18 cellular contexts compared by ENCODE assay signal in genomic region chr1:11156441-11156840, GRCh38. TPM values are rescaled to one million over a fixed set of nuclear protein-coding genes. Genes with fewer than 3 reads are reported as not detected.
DNase-seq lines count a peak whose midpoint lies in the region; ATAC-seq and TF ChIP-seq lines count a peak whose summit lies in the region.
"Had no signal": no experiment of that assay in that cellular context is flagged by ENCODE, and none has a peak within 500 bp of the region (broad histone marks: within the 10 kb centered on the region; RNA-seq: fewer than 3 reads in every experiment).

No MANE protein-coding gene starts in this region.

- TF ChIP-seq CTCF in Caco-2 (IDR thresholded peaks at IDR 0.05; ENCODE audit: insufficient read depth in 1 of 2, low read depth in 1 of 2, low read length in 1 of 2, severe bottlenecking in 1 of 2, unreplicated experiment in 1 of 2) (no peak), ascending aorta (IDR thresholded peaks at IDR 0.05) (no peak), coronary artery (IDR thresholded peaks at IDR 0.05) (no peak)

- peak overlapping the region; percentile 62 to 63 for H3K27ac ChIP-seq in ascending aorta
- H3K27ac ChIP-seq in coronary artery = no peak overlapping the region
- H3K27ac ChIP-seq: SJCRH30 had no signal

- DNase-seq in Caco-2 = no peak
- peak; percentile 64 for DNase-seq in NCI-H2029 (lab: John Stamatoyannopoulos, UW)
- DNase-seq in ascending aorta (ENCODE audit: low spot score in 2 of 2) = no peak
- peak; percentile 19 to 46 for DNase-seq in lung microvascular endothelial cell (ENCODE audit: low read depth in 2 of 2)
- DNase-seq in stimulated activated CD4-positive, alpha-beta T cell treated with anti-CD3 and anti-CD28 coated beads, Interleukin-4, amount 100 ng/mL, for 24 hours = no peak
- no peak for DNase-seq in DMS 273 (lab: John Stamatoyannopoulos, UW; ENCODE audit: unreplicated experiment)
- no peak for DNase-seq in coronary artery (ENCODE audit: low spot score)
- DNase-seq: activated effector memory CD4-positive, alpha-beta T cell treated with Interleukin-2 at 50 U/mL for 16 hours; AML-193; DMS79; effector CD8-positive, alpha-beta T cell; GM23248; NCI-H1436 treated with DMSO at 0.1 percent for 48 hours; NCI-H446 treated with DMSO at 0.1 percent for 48 hours; SJCRH30; substantia nigra; T1000 had no signal

- H3K27ac Mint-ChIP-seq in Caco-2 (ENCODE audit: unreplicated experiment) = peak overlapping the region; percentile 55

- POLR2A ChIA-PET in Caco-2 (lab: Charles Lee) = no interaction called here

- H3K9me3 ChIP-seq in Caco-2 (no peaks in the 10 kb centered on the region), ascending aorta (no peaks in the 10 kb centered on the region)
- H3K9me3 ChIP-seq: SJCRH30 had no signal

- H3K4me1 ChIP-seq in Caco-2 (no peaks in the 10 kb centered on the region), ascending aorta (peaks cover 3 to 11% of the 10 kb centered on the region in 2 donors)

- no peaks in the 10 kb centered on the region; the same call in 1 of the 2 replicates for H3K36me3 ChIP-seq in Caco-2 (ENCODE audit: control insufficient read depth, insufficient read depth, low read length)
- peaks cover 15 to 36% of the 10 kb centered on the region in 2 donors for H3K36me3 ChIP-seq in ascending aorta

- no peak overlapping the region for H3K4me3 ChIP-seq in Caco-2 (ENCODE audit: low read depth, low read length)
- no peak overlapping the region for H3K4me3 ChIP-seq in ascending aorta
- no peak overlapping the region for H3K4me3 ChIP-seq in coronary artery
- H3K4me3 ChIP-seq: GM23248, SJCRH30 had no signal

- H3K27me3 ChIP-seq in Caco-2 (replicated peaks; ENCODE audit: control insufficient read depth, insufficient read depth, low read length) = no peaks in the 10 kb centered on the region
- no peaks in the 10 kb centered on the region for H3K27me3 ChIP-seq in ascending aorta
- H3K27me3 ChIP-seq: SJCRH30 had no signal

- no peaks in the 10 kb centered on the region for H3K9me3 Mint-ChIP-seq in Caco-2 (ENCODE audit: unreplicated experiment)

- H3K4me1 Mint-ChIP-seq in Caco-2 (ENCODE audit: low read depth, unreplicated experiment) = peaks cover 5% of the 10 kb centered on the region

- no peak for ATAC-seq in activated CD4-positive, CD25-positive, alpha-beta regulatory T cell treated with anti-CD3 and anti-CD28 coated beads, Interleukin-2, amount 50 U/mL, for 24 hours

- H3K27me3 Mint-ChIP-seq in Caco-2 (ENCODE audit: insufficient read depth, unreplicated experiment) = no peaks in the 10 kb centered on the region

- CTCF ChIA-PET in Caco-2 (lab: Charles Lee) = no interaction called here

- H3K4me3 Mint-ChIP-seq in Caco-2 (ENCODE audit: unreplicated experiment) = no peak overlapping the region

- intact Hi-C loops in Caco-2 (cut with micrococcal nuclease; ENCODE audit: unreplicated experiment) = no loop called here
- intact Hi-C loops in ascending aorta (cut with DNase I) = no loop called here

- H3K36me3 Mint-ChIP-seq in Caco-2 (ENCODE audit: insufficient read depth, unreplicated experiment) = peaks cover 9% of the 10 kb centered on the region

- BruUV-seq in Caco-2 (replicated peaks; lab: Mats Ljungman, UMichigan) = no TSS peak

RNA-seq across cellular contexts. Expression of gene ANGPTL7, which starts 32.7 kb away (rescaled TPM):
- not detected in 2 replicates for total RNA-seq in Caco-2 (2022)
- total RNA-seq in ascending aorta = 2.0 TPM
- not detected in 2 replicates for total RNA-seq in lung microvascular endothelial cell
- total RNA-seq: GM23248, SJCRH30 had no signal

RNA-seq across cellular contexts. Expression of gene EXOSC10, which starts 56.8 kb away (rescaled TPM):
- total RNA-seq in Caco-2 (2022) (80.8 and 83.7 TPM in 2 replicates), ascending aorta (38.7 TPM), lung microvascular endothelial cell (32.0 and 35.9 TPM in 2 replicates)

Comparison
In these comparisons a context has a peak if more than half of its experiments do, and no peak if none do; other contexts are left out.
1. DNase-seq: peak in NCI-H2029 (single experiment) and lung microvascular endothelial cell (2 of 2); none in Caco-2 (0 of 2), ascending aorta (0 of 2), stimulated activated CD4-positive, alpha-beta T cell treated with anti-CD3 and anti-CD28 coated beads, Interleukin-4, amount 100 ng/mL, for 24 hours (single experiment), DMS 273 (single experiment) and coronary artery (single experiment).
2. H3K27ac ChIP-seq: peak in ascending aorta (2 of 2); none in coronary artery (0 of 2).